8 cellular contexts compared by ENCODE assay signal in genomic region chr2:232230557-232230956, GRCh38.
DNase-seq lines count a peak whose midpoint lies in the region; TF ChIP-seq lines count a peak whose summit lies in the region.
"Had no signal": no experiment of that assay in that cellular context is flagged by ENCODE, and none has a peak within 500 bp of the region (broad histone marks: within the 10 kb centered on the region; RNA-seq: fewer than 3 reads in every experiment).

No MANE protein-coding gene starts in this region.

- H3K27me3 ChIP-seq in tibial artery, result no peaks in the 10 kb centered on the region

- H3K9me3 ChIP-seq in tibial artery, result no peaks in the 10 kb centered on the region

- no peaks in the 10 kb centered on the region for H3K36me3 ChIP-seq in tibial artery

- H3K27ac ChIP-seq in tibial artery, result no peak overlapping the region

- H3K4me3 ChIP-seq in retinal pigment epithelial cell (ENCODE audit: low read length), result no peak overlapping the region
- no peak overlapping the region for H3K4me3 ChIP-seq in tibial artery

- no peaks in the 10 kb centered on the region for H3K4me1 ChIP-seq in tibial artery

- in situ Hi-C loops in GM13976 (cut with MboI; ENCODE audit: low sequenced_read_pairs, unreplicated experiment), result no loop called here

- intact Hi-C loops in tibial artery (cut with DNase I; ENCODE audit: low total_unique reads), result no loop called here

- peak; percentile 38 for DNase-seq in GM13976 (ENCODE audit: low spot score)
- DNase-seq in NAMALWA (ENCODE audit: low spot score), result peak; percentile 52
- DNase-seq in dermis microvascular lymphatic vessel endothelial cell (ENCODE audit: low read depth in 2 of 2), result peak; percentile 27 to 36
- DNase-seq in retinal pigment epithelial cell (ENCODE audit: low read depth), result no peak
- DNase-seq in tibial artery, result no peak
- no peak for DNase-seq in NCI-H1092 (lab: John Stamatoyannopoulos, UW)
- no peak for DNase-seq in HPDE6-E6E7 (ENCODE audit: extremely low spot score)
- DNase-seq: NCI-H2171 treated with DMSO at 0.1 percent for 48 hours had no signal

- TF ChIP-seq CTCF in GM13976 (IDR thresholded peaks at IDR 0.05; ENCODE audit: borderline replicate concordance, control extremely low read depth, extremely low read depth, insufficient read depth, missing control alignments) (peak; percentile 4), retinal pigment epithelial cell (conservative IDR thresholded peaks at IDR 0.05; ENCODE audit: low read depth, low read length) (peak; percentile 33), tibial artery (IDR thresholded peaks at IDR 0.05) (no peak)

Comparison
In these comparisons a context has a peak if more than half of its experiments do, and no peak if none do; other contexts are left out.
1. DNase-seq: peak in GM13976 (single experiment), NAMALWA (single experiment) and dermis microvascular lymphatic vessel endothelial cell (2 of 2); none in retinal pigment epithelial cell (single experiment), tibial artery (0 of 2), NCI-H1092 (single experiment) and HPDE6-E6E7 (single experiment).
2. CTCF ChIP-seq: peak in GM13976 (single experiment) and retinal pigment epithelial cell (single experiment); none in tibial artery (0 of 2).